11 cellular contexts compared by ENCODE assay signal in the genomic region with DNA sequence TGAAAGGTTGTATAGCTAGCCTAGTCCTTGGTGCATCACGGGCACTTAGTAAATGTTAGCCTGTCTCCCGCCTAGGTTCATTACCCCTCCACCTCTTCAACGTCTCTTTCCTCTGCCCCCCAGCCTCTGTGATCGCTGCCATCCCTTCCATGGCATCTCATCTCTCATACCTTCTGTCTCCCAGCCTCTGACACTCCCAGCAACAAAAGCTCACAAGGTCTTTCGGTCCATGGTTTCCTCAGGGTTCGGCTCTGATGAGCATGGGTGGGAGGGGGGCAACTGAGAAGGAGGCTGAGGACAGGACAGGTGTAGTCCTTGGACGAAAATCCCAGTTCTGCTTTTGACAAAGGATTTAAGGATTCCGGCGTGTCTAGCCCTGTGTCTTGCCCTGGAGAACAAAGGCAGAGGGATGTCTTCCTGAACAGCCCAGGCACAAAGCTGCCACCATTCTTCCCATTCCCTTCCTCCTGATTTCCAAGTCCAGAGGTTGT. TPM values are rescaled to one million over a fixed set of nuclear protein-coding genes. Genes with fewer than 3 reads are reported as not detected.
DNase-seq lines count a peak whose midpoint lies in the region; ATAC-seq, FAIRE-seq and TF ChIP-seq lines count a peak whose summit lies in the region.
"Had no signal": no experiment of that assay in that cellular context is flagged by ENCODE, and none has a peak within 500 bp of the region (broad histone marks: within the 10 kb centered on the region; RNA-seq: fewer than 3 reads in every experiment).

No MANE protein-coding gene starts in this region.

- no peak overlapping the region for H3K27ac ChIP-seq in K562 (ENCODE audit: extremely low read depth, low read depth, low read length)
- H3K27ac ChIP-seq in muscle layer of duodenum (ENCODE audit: low read length): peak overlapping the region; percentile 89

- H3K4me1 Mint-ChIP-seq in activated naive CD4-positive, alpha-beta T cell treated with anti-CD3 and anti-CD28 coated beads, Interleukin-2, amount 10 ng/mL, durations not matched to agents 7 days and 5 days: peaks cover 92% of the 10 kb centered on the region
- H3K4me1 Mint-ChIP-seq in type B pancreatic cell (ENCODE audit: unreplicated experiment): peaks cover 41% of the 10 kb centered on the region

- H3K4me2 ChIP-seq in K562 (ENCODE audit: insufficient read depth, low read length): no peak overlapping the region

- H3K27me3 ChIP-seq in K562 (ENCODE audit: control insufficient read depth in 2 of 2, insufficient read depth in 2 of 2, low read length in 2 of 2): no peaks in the 10 kb centered on the region
- H3K27me3 ChIP-seq in muscle layer of duodenum (ENCODE audit: low read depth, low read length): no peaks in the 10 kb centered on the region

- no peak for ATAC-seq in K562
- no peak for ATAC-seq in GM21526 (IDR thresholded peaks at IDR 0.05; ENCODE audit: low FRiP score, unreplicated experiment)

- CTCF ChIA-PET in activated naive CD4-positive, alpha-beta T cell treated with anti-CD3 and anti-CD28 coated beads, Interleukin-2, amount 10 ng/mL, durations not matched to agents 7 days and 5 days (lab: Charles Lee): interaction anchor here (1.0 to 5.3 kb wide), 10 partner anchors 9 to 190 kb away, joined by 3 to 51 read pairs (median 6); no protein-coding TSS in a partner anchor
- CTCF ChIA-PET in K562 (lab: Yijun Ruan, JAX; ENCODE audit: low intra/inter-chr PET ratio): no interaction called here

- 0 out of 2 replicates have a peak overlapping the region, but pooled peaks have one; percentile 30 for H2AFZ ChIP-seq in K562 (ENCODE audit: low read depth, low read length)

- H3K9me3 Mint-ChIP-seq in activated naive CD4-positive, alpha-beta T cell treated with anti-CD3 and anti-CD28 coated beads, Interleukin-2, amount 10 ng/mL, durations not matched to agents 7 days and 5 days: no peaks in the 10 kb centered on the region
- no peaks in the 10 kb centered on the region for H3K9me3 Mint-ChIP-seq in type B pancreatic cell

- H3K4me1 ChIP-seq in K562 (replicated peaks in 1 of 2; ENCODE audit: control insufficient read depth in 2 of 2, insufficient read depth in 2 of 2, low read length in 2 of 2) (peaks cover 17 to 22% of the 10 kb centered on the region in 2 experiments), muscle layer of duodenum (ENCODE audit: control insufficient read depth in 1 of 2, insufficient read depth in 2 of 2, low read length in 2 of 2) (peaks cover 32 to 52% of the 10 kb centered on the region in 2 donors)

- no peaks in the 10 kb centered on the region for H3K9me1 ChIP-seq in K562 (ENCODE audit: control insufficient read depth, insufficient read depth, low read length)

- no peaks in the 10 kb centered on the region for H4K20me1 ChIP-seq in K562 (replicated peaks; ENCODE audit: control insufficient read depth, insufficient read depth, low read length)

- FAIRE-seq in K562 (lab: Jason Lieb, UNC): peak; percentile 46
- FAIRE-seq: TTC549 had no signal

- H3K4me3 ChIP-seq in K562: no peak overlapping the region
- no peak overlapping the region for H3K4me3 ChIP-seq in muscle layer of duodenum (ENCODE audit: low read depth in 1 of 2, low read length in 2 of 2)

- H3K36me3 ChIP-seq in K562 (ENCODE audit: control insufficient read depth, insufficient read depth, low read length) (no peaks in the 10 kb centered on the region), muscle layer of duodenum (ENCODE audit: control insufficient read depth in 1 of 2, insufficient read depth in 2 of 2, low read length in 2 of 2) (peaks cover 0 to 18% of the 10 kb centered on the region in 2 donors)

- H3K27me3 Mint-ChIP-seq in activated naive CD4-positive, alpha-beta T cell treated with anti-CD3 and anti-CD28 coated beads, Interleukin-2, amount 10 ng/mL, durations not matched to agents 7 days and 5 days: peaks cover 5% of the 10 kb centered on the region
- H3K27me3 Mint-ChIP-seq in type B pancreatic cell: no peaks in the 10 kb centered on the region

- no peak overlapping the region; a peak in 1 of 4 replicates for H3K9ac ChIP-seq in K562 (ENCODE audit: insufficient read depth in 1 of 2, low read depth in 2 of 2, low read length in 2 of 2)

- BruUV-seq in K562 (replicated peaks; lab: Mats Ljungman, UMichigan): no TSS peak

- POLR2A ChIA-PET in K562 (lab: Yijun Ruan, JAX): interaction anchor here (1.1 to 1.6 kb wide), 2 partner anchors 13 to 109 kb away, joined by 4 read pairs; no protein-coding TSS in a partner anchor

- H3K27ac Mint-ChIP-seq in activated naive CD4-positive, alpha-beta T cell treated with anti-CD3 and anti-CD28 coated beads, Interleukin-2, amount 10 ng/mL, durations not matched to agents 7 days and 5 days: peak overlapping the region; percentile 88
- H3K27ac Mint-ChIP-seq in type B pancreatic cell: no peak overlapping the region

- no peak for TF ChIP-seq EP300 in K562 (IDR thresholded peaks at IDR 0.05; ENCODE audit: low read length)

- 68% methylated on average over 9 of the region's 9 CpGs for WGBS in K562 (ENCODE audit: insufficient coverage, low coverage, missing lambda C conversion rate)

- H3K79me2 ChIP-seq in K562 (ENCODE audit: control insufficient read depth, insufficient read depth, low read length): no peaks in the 10 kb centered on the region

- in situ Hi-C loops in K562 (cut with MboI): no loop called here

- H3K9me3 ChIP-seq in K562 (replicated peaks; ENCODE audit: control insufficient read depth, insufficient read depth, low read depth, low read length): no peaks in the 10 kb centered on the region
- H3K9me3 ChIP-seq in muscle layer of duodenum (ENCODE audit: control insufficient read depth in 1 of 2, low read length in 2 of 2): no peaks in the 10 kb centered on the region

- TF ChIP-seq POLR2A in K562 (conservative IDR thresholded peaks at IDR 0.05): no peak

- DNase-seq in activated naive CD4-positive, alpha-beta T cell treated with anti-CD3 and anti-CD28 coated beads, Interleukin-2, amount 10 ng/mL, durations not matched to agents 7 days and 5 days: no peak
- no peak for DNase-seq in activated naive CD4-positive, alpha-beta T cell (lab: John Stamatoyannopoulos, UW)
- no peak for DNase-seq in K562 (ENCODE audit: extremely low read depth in 1 of 4, low spot score in 3 of 4)
- peak; percentile 39 for DNase-seq in type B pancreatic cell (ENCODE audit: extremely low spot score, unreplicated experiment)
- no peak for DNase-seq in kidney glomerular epithelial cell (lab: John Stamatoyannopoulos, UW)
- no peak for DNase-seq in stimulated activated CD4-positive, alpha-beta T cell treated with anti-CD3 and anti-CD28 coated beads, Interleukin-4, amount 100 ng/mL, for 24 hours
- DNase-seq: NCI-H446 had no signal

- peaks cover 37% of the 10 kb centered on the region for H3K36me3 Mint-ChIP-seq in activated naive CD4-positive, alpha-beta T cell treated with anti-CD3 and anti-CD28 coated beads, Interleukin-2, amount 10 ng/mL, durations not matched to agents 7 days and 5 days
- H3K36me3 Mint-ChIP-seq in type B pancreatic cell: no peaks in the 10 kb centered on the region

- H3K4me3 Mint-ChIP-seq in activated naive CD4-positive, alpha-beta T cell treated with anti-CD3 and anti-CD28 coated beads, Interleukin-2, amount 10 ng/mL, durations not matched to agents 7 days and 5 days: peak overlapping the region; percentile 46
- H3K4me3 Mint-ChIP-seq in type B pancreatic cell: no peak overlapping the region

- intact Hi-C loops in K562 (cut with micrococcal nuclease): no loop called here

- TF ChIP-seq RAD21 in K562 (CRISPR knock-in tag; conservative IDR thresholded peaks at IDR 0.05 in 1 of 2, IDR thresholded peaks at IDR 0.05 in 1 of 2): no peak

- TF ChIP-seq CTCF in K562 (IDR thresholded peaks at IDR 0.05 in 2 of 3, conservative IDR thresholded peaks at IDR 0.05 in 1 of 3; ENCODE audit: insufficient read depth in 2 of 3, low read depth in 1 of 3, low read length in 3 of 3) (no peak), type B pancreatic cell (conservative IDR thresholded peaks at IDR 0.05) (no peak)

RNA-seq across cellular contexts. Expression of a gene that starts 16.7 kb away (rescaled TPM):
- total RNA-seq in K562 (2011; cell fraction: chromatin; rRNA removed; ENCODE audit: low replicate concordance): 0.62 and 2.8 TPM in 2 replicates
- total RNA-seq in K562 (2011; cell fraction: nucleolus; rRNA removed): 1.6 and 2.2 TPM in 2 replicates
- 1.1 and 1.2 TPM in 2 replicates for total RNA-seq in K562 (2011; cell fraction: nucleoplasm; rRNA removed)
- 0.14 and 0.33 TPM in 2 replicates for total RNA-seq in K562 (2014; rRNA removed)
- total RNA-seq in K562 (2014; rRNA removed; fragmentation: Illumina TruSeq; extraction: Trizol): 0.13 and 0.22 TPM in 2 replicates
- 0.30 and 0.51 TPM in 2 replicates for total RNA-seq in K562 (2015; rRNA removed; fragmentation: Illumina TruSeq; extraction: Trizol)
- 1.1 and 1.3 TPM in 2 replicates for total RNA-seq in K562 (2021)
- 0.46 and 1.4 TPM in 2 replicates for polyA plus RNA-seq in K562 (2011; rRNA removed)
- polyA plus RNA-seq in K562 (2011; cell fraction: cytosol; rRNA removed): 0.83 and 6.2 TPM in 2 replicates
- 0.28 and 2.5 TPM in 2 replicates for polyA plus RNA-seq in K562 (2011; cell fraction: nucleus; rRNA removed)
- polyA plus RNA-seq in K562 (2012): 0.48 and 2.1 TPM in 2 replicates
- polyA plus RNA-seq in K562 (2014; fragmentation: Illumina TruSeq; extraction: Trizol): 0.48 and 0.73 TPM in 2 replicates
- polyA plus RNA-seq in K562 (2014; fragmentation: Nextera tagmentation; extraction: Ambion mirVana): 1 to 10 TPM in 1 of 2 experiments, under 1 TPM in 1; 0.58 to 1.0 TPM
- polyA plus RNA-seq in K562 (2014; rRNA removed): 0.32 and 0.56 TPM in 2 replicates
- polyA minus RNA-seq in K562 (2011; rRNA and poly(A)+ RNA removed): 1.1 and 4.7 TPM in 2 replicates
- 1.3 TPM in 1 of 2 replicates, not detected in the other for polyA minus RNA-seq in K562 (2011; cell fraction: cytosol; rRNA and poly(A)+ RNA removed)
- 0.67 and 1.5 TPM in 2 replicates for polyA minus RNA-seq in K562 (2011; cell fraction: nucleus; rRNA and poly(A)+ RNA removed)
- not detected in 2 replicates for total RNA-seq in type B pancreatic cell (ENCODE audit: low replicate concordance)
- total RNA-seq: lung microvascular endothelial cell had no signal

RNA-seq across cellular contexts. Expression of a gene that starts 47.1 kb away (rescaled TPM):
- total RNA-seq in K562 (2011; cell fraction: chromatin; rRNA removed; ENCODE audit: low replicate concordance): 2.1 and 5.8 TPM in 2 replicates
- 1.4 and 1.7 TPM in 2 replicates for total RNA-seq in K562 (2011; cell fraction: nucleolus; rRNA removed)
- total RNA-seq in K562 (2011; cell fraction: nucleoplasm; rRNA removed): 2.7 and 2.8 TPM in 2 replicates
- total RNA-seq in K562 (2014; rRNA removed) (0.18 and 0.24 TPM in 2 replicates), K562 (2014; rRNA removed; fragmentation: Illumina TruSeq; extraction: Trizol) (0.06 and 0.11 TPM in 2 replicates), K562 (2015; rRNA removed; fragmentation: Illumina TruSeq; extraction: Trizol) (not detected in 2 replicates), K562 (2021) (0.73 and 0.78 TPM in 2 replicates), type B pancreatic cell (ENCODE audit: low replicate concordance) (1.8 and 2.3 TPM in 2 replicates)
- polyA plus RNA-seq in K562 (2011; rRNA removed) (0.15 and 0.53 TPM in 2 replicates), K562 (2014; fragmentation: Illumina TruSeq; extraction: Trizol) (0.54 and 0.61 TPM in 2 replicates), K562 (2014; fragmentation: Nextera tagmentation; extraction: Ambion mirVana) (under 1 TPM; 0.04 to 0.07 TPM), K562 (2014; rRNA removed) (0.29 and 0.40 TPM in 2 replicates)
- polyA plus RNA-seq in K562 (2011; cell fraction: cytosol; rRNA removed): 0.09 and 0.89 TPM in 2 replicates
- polyA plus RNA-seq in K562 (2011; cell fraction: nucleus; rRNA removed): 0.38 and 4.1 TPM in 2 replicates
- 0.49 and 1.4 TPM in 2 replicates for polyA plus RNA-seq in K562 (2012)
- 1.1 TPM in 1 of 2 replicates, not detected in the other for polyA minus RNA-seq in K562 (2011; rRNA and poly(A)+ RNA removed)
- 1.1 TPM in 1 of 2 replicates, not detected in the other for polyA minus RNA-seq in K562 (2011; cell fraction: cytosol; rRNA and poly(A)+ RNA removed)
- polyA minus RNA-seq in K562 (2011; cell fraction: nucleus; rRNA and poly(A)+ RNA removed): 0.22 and 2.7 TPM in 2 replicates
- total RNA-seq: lung microvascular endothelial cell had no signal
